10 cellular contexts compared by ENCODE assay signal in the genomic region with DNA sequence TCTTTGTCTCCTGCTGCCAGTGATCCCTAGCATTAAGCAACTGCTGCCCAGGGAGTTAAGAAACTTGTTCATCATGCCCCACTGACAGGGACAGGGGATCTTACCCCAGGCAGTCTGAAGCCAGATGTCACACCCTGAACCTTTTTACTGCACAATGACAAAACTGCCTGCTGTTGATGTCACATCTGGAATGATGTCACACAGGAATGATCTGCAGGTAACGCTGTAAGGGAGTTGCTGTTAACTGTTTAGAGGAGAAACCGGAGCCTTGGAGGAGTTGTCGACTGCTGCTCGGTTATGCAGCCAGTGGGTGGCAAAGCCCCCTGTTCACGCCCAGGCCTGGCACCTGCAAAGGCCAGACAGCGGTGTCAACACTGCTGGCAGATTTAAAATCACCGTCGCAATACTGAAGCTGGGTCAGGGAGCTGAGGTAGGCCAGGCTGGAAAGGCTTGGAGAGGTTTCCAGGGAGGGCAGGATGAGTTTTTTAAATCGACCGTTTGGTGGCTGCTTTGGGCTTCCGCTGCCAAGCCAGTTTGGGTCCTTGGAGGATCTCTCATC. TPM values are rescaled to one million over a fixed set of nuclear protein-coding genes. Genes with fewer than 3 reads are reported as not detected.
DNase-seq lines count a peak whose midpoint lies in the region; ATAC-seq lines count a peak whose summit lies in the region.
"Had no signal": no experiment of that assay in that cellular context is flagged by ENCODE, and none has a peak within 500 bp of the region (broad histone marks: within the 10 kb centered on the region; RNA-seq: fewer than 3 reads in every experiment).

No MANE protein-coding gene starts in this region.

- H3K9me3 ChIP-seq in iPS-20b (ENCODE audit: insufficient read depth, low read depth, low read length) (no peaks in the 10 kb centered on the region), stomach smooth muscle (ENCODE audit: control insufficient read depth in 2 of 2, low read length in 2 of 2) (no peaks in the 10 kb centered on the region)

- H3K4me1 Mint-ChIP-seq in T-helper 1 cell treated with Interleukin-12 subunit alpha and Interleukin-12 subunit beta and Interleukin-4 antibody, amounts not matched to agents 30 μg/mL and 1 μg/mL, for 36 hours (ENCODE audit: low read depth), result peaks cover 9% of the 10 kb centered on the region
- H3K4me1 Mint-ChIP-seq in activated T-cell treated with anti-CD3 and anti-CD28 coated beads, Interleukin-2, amount 50 U/mL, for 72 hours (ENCODE audit: low read depth), result peaks cover 13% of the 10 kb centered on the region

- H3K27me3 Mint-ChIP-seq in T-helper 1 cell treated with Interleukin-12 subunit alpha and Interleukin-12 subunit beta and Interleukin-4 antibody, amounts not matched to agents 30 μg/mL and 1 μg/mL, for 36 hours (ENCODE audit: low read depth), result peaks cover 65% of the 10 kb centered on the region
- H3K27me3 Mint-ChIP-seq in activated T-cell treated with anti-CD3 and anti-CD28 coated beads, Interleukin-2, amount 50 U/mL, for 72 hours (ENCODE audit: low read depth), result peaks cover 49% of the 10 kb centered on the region

- H3K27ac ChIP-seq in iPS-20b (ENCODE audit: low read length) (no peak overlapping the region), stomach smooth muscle (ENCODE audit: low read length) (no peak overlapping the region)

- H3K4me3 Mint-ChIP-seq in T-helper 1 cell treated with Interleukin-12 subunit alpha and Interleukin-12 subunit beta and Interleukin-4 antibody, amounts not matched to agents 30 μg/mL and 1 μg/mL, for 36 hours, result peak overlapping the region; percentile 78
- H3K4me3 Mint-ChIP-seq in activated T-cell treated with anti-CD3 and anti-CD28 coated beads, Interleukin-2, amount 50 U/mL, for 72 hours, result peak overlapping the region; percentile 79 to 86

- DNase-seq in T-helper 1 cell, result no peak
- no peak for DNase-seq in activated T-cell treated with anti-CD3 and anti-CD28 coated beads, Interleukin-2, amount 50 U/mL, for 72 hours
- DNase-seq in NCI-H187 (lab: John Stamatoyannopoulos, UW), result no peak
- no peak for DNase-seq in globus pallidus (ENCODE audit: low spot score)

- H3K36me3 ChIP-seq in iPS-20b (ENCODE audit: insufficient read depth, low read depth, low read length) (no peaks in the 10 kb centered on the region), stomach smooth muscle (ENCODE audit: control insufficient read depth in 2 of 2, insufficient read depth in 2 of 2, low read length in 2 of 2) (no peaks in the 10 kb centered on the region)

- H3K4me3 ChIP-seq in iPS-20b (ENCODE audit: low read length), result peak overlapping the region; percentile 63
- H3K4me3 ChIP-seq in stomach smooth muscle (ENCODE audit: low read length in 2 of 2), result peak overlapping the region; percentile 64 to 69

- H3K4me1 ChIP-seq in iPS-20b (ENCODE audit: insufficient read depth, low read length) (no peaks in the 10 kb centered on the region; the same call in 1 of the 2 replicates), stomach smooth muscle (ENCODE audit: control insufficient read depth, insufficient read depth, low read length) (peaks cover 8% of the 10 kb centered on the region)

- no peak for ATAC-seq in activated T-cell treated with anti-CD3 and anti-CD28 coated beads, Interleukin-2, amount 50 U/mL, for 72 hours (replicated peaks in 1 of 2)
- no peak for ATAC-seq in activated CD4-positive, CD25-positive, alpha-beta regulatory T cell treated with anti-CD3 and anti-CD28 coated beads, Interleukin-2, amount 50 U/mL, for 24 hours

- no peak overlapping the region for H3K27ac Mint-ChIP-seq in T-helper 1 cell treated with Interleukin-12 subunit alpha and Interleukin-12 subunit beta and Interleukin-4 antibody, amounts not matched to agents 30 μg/mL and 1 μg/mL, for 36 hours
- H3K27ac Mint-ChIP-seq in activated T-cell treated with anti-CD3 and anti-CD28 coated beads, Interleukin-2, amount 50 U/mL, for 72 hours, result no peak overlapping the region

- no peaks in the 10 kb centered on the region for H3K9me3 Mint-ChIP-seq in T-helper 1 cell treated with Interleukin-12 subunit alpha and Interleukin-12 subunit beta and Interleukin-4 antibody, amounts not matched to agents 30 μg/mL and 1 μg/mL, for 36 hours
- H3K9me3 Mint-ChIP-seq in activated T-cell treated with anti-CD3 and anti-CD28 coated beads, Interleukin-2, amount 50 U/mL, for 72 hours, result no peaks in the 10 kb centered on the region

- no peaks in the 10 kb centered on the region for H3K36me3 Mint-ChIP-seq in T-helper 1 cell treated with Interleukin-12 subunit alpha and Interleukin-12 subunit beta and Interleukin-4 antibody, amounts not matched to agents 30 μg/mL and 1 μg/mL, for 36 hours (ENCODE audit: low read depth)
- no peaks in the 10 kb centered on the region for H3K36me3 Mint-ChIP-seq in activated T-cell treated with anti-CD3 and anti-CD28 coated beads, Interleukin-2, amount 50 U/mL, for 72 hours (ENCODE audit: insufficient read depth in 2 of 2)

- H3K9ac ChIP-seq in iPS-20b (ENCODE audit: low read depth, low read length) (peak overlapping the region; percentile 57; the same call in 1 of the 2 replicates), stomach smooth muscle (ENCODE audit: low read length in 2 of 2) (no peak overlapping the region)

- H3K27me3 ChIP-seq in iPS-20b (ENCODE audit: insufficient read depth, low read length), result peaks cover 43% of the 10 kb centered on the region
- peaks cover 13 to 24% of the 10 kb centered on the region in 2 donors for H3K27me3 ChIP-seq in stomach smooth muscle (ENCODE audit: control insufficient read depth in 1 of 2, insufficient read depth in 2 of 2, low read length in 2 of 2)

RNA-seq across cellular contexts. Expression of a gene that starts 10.0 kb away (rescaled TPM):
- total RNA-seq in activated T-cell treated with anti-CD3 and anti-CD28 coated beads, Interleukin-2, amount 50 U/mL, for 72 hours, result 1 to 10 TPM in 1 of 2 donors, under 1 TPM in 1; 0.65 to 1.3 TPM
- total RNA-seq: dermis microvascular lymphatic vessel endothelial cell, M059J had no signal
